11 cellular contexts compared by ENCODE assay signal in the genomic region with DNA sequence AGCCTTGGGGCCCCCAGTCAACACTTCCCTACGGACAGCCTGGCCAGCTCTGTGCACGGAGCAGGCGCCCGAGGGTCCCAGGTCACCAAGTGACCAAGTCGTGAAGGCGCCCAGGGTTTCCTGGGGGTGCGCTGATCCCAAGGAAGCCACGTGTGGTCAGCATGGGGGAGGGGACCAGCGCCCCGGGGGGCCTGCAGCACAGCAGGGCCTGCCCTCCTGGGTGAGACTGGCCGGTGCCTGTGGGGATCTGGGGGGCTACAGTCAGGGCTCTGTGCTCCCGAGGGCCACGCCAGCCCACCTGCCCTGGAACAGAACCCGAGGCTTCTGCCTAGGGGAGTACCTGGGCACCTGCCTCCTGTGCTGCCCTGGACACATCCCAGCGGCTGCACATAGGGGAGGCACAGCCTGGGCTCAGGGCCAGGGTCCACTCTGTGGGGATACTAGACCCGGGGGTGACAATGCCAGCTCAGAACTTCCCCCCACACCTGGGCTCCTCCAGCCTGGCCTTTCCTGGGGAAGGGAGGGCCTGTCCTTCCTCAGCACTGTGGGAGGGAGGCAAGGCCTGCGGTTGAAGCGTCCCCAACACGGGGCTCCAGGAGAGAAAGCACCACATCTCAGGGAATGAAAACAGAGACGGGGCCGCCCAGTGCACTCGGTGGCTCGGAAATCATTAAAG. TPM values are rescaled to one million over a fixed set of nuclear protein-coding genes. Genes with fewer than 3 reads are reported as not detected.
DNase-seq lines count a peak whose midpoint lies in the region; ATAC-seq and TF ChIP-seq lines count a peak whose summit lies in the region.
"Had no signal": no experiment of that assay in that cellular context is flagged by ENCODE, and none has a peak within 500 bp of the region (broad histone marks: within the 10 kb centered on the region; RNA-seq: fewer than 3 reads in every experiment).

No MANE protein-coding gene starts in this region.

- H3K79me1 ChIP-seq in IMR-90 (ENCODE audit: low read depth in 1 of 2, low read length in 2 of 2): peaks cover 23 to 67% of the 10 kb centered on the region in 2 experiments

- peak overlapping the region; percentile 98 for H3K27ac ChIP-seq in IMR-90 (ENCODE audit: insufficient read depth, low read length)
- peak overlapping the region; percentile 88 for H3K27ac ChIP-seq in duodenal mucosa (ENCODE audit: low read depth, low read length)
- H3K27ac ChIP-seq in lung (ENCODE audit: low read depth in 1 of 2, low read length in 1 of 2): peak overlapping the region; percentile 87 to 96
- peak overlapping the region; percentile 55 for H3K27ac ChIP-seq in substantia nigra (ENCODE audit: low read depth, low read length, poor library complexity, severe bottlenecking)

- peaks cover 4% of the 10 kb centered on the region; the same call in 1 of the 2 replicates for H4K20me1 ChIP-seq in IMR-90 (ENCODE audit: insufficient read depth, low read length)

- peak overlapping the region; percentile 99 for H4K91ac ChIP-seq in IMR-90 (ENCODE audit: insufficient read depth, low read depth, low read length)

- peak overlapping the region; percentile 99 for H2AK5ac ChIP-seq in IMR-90 (ENCODE audit: low read depth, low read length)

- DNase-seq in IMR-90: no peak
- DNase-seq in lung (ENCODE audit: low spot score): no peak
- DNase-seq in substantia nigra (lab: John Stamatoyannopoulos, UW): peak in 1 of 49 donors; percentile 66
- no peak for DNase-seq in NCI-H1694 treated with DMSO at 0.1 percent for 48 hours (lab: John Stamatoyannopoulos, UW)
- no peak for DNase-seq in HT-29 (ENCODE audit: low spot score)
- DNase-seq: activated T-cell treated with anti-CD3 and anti-CD28 coated beads, Interleukin-2, amount 50 U/mL, for 72 hours; GDM1 had no signal

- peak overlapping the region; percentile 91 for H4K5ac ChIP-seq in IMR-90 (ENCODE audit: low read depth, low read length)

- H3K4me3 ChIP-seq in IMR-90 (ENCODE audit: insufficient read depth, low read depth, low read length) (no peak overlapping the region), duodenal mucosa (ENCODE audit: low read depth in 1 of 2, low read length in 2 of 2) (no peak overlapping the region), lung (no peak overlapping the region)

- TF ChIP-seq RAD21 in IMR-90 (IDR thresholded peaks at IDR 0.05; ENCODE audit: low read length): no peak

- H3K27me3 ChIP-seq in IMR-90 (ENCODE audit: control insufficient read depth, insufficient read depth, low read length) (no peaks in the 10 kb centered on the region), duodenal mucosa (ENCODE audit: control insufficient read depth in 1 of 2, insufficient read depth in 2 of 2, low read length in 2 of 2) (no peaks in the 10 kb centered on the region), lung (ENCODE audit: control insufficient read depth, insufficient read depth) (no peaks in the 10 kb centered on the region)

- 26% methylated on average over 3 of the region's 23 CpGs; no CpG with 5 or more reads in 1 of the 2 experiments for WGBS in IMR-90 (ENCODE audit: extremely low coverage in 2 of 2, insufficient read length in 1 of 2), 2 experiments
- 66 to 77% methylated on average over 23 of the region's 23 CpGs for WGBS in lung, 2 donors

- peak overlapping the region; percentile 85 for H3K56ac ChIP-seq in IMR-90 (ENCODE audit: extremely low read depth, insufficient read depth, low read length)

- POLR2A ChIA-PET in IMR-90 (lab: Charles Lee; ENCODE audit: unreplicated experiment): interaction anchor here (0.5 to 1.4 kb wide), 2 partner anchors 71 to 126 kb away, joined by 3 to 4 read pairs; no protein-coding TSS in a partner anchor

- no TSS peak for BruUV-seq in IMR-90 (replicated peaks; lab: Mats Ljungman, UMichigan)

- peak overlapping the region; percentile 90; the same call in 2 of the 3 replicates for H2BK15ac ChIP-seq in IMR-90 (ENCODE audit: low read depth, low read length)

- peak overlapping the region; percentile 89 for H3K18ac ChIP-seq in IMR-90 (ENCODE audit: low read depth, low read length)

- peaks cover 10% of the 10 kb centered on the region for H3K9me1 ChIP-seq in IMR-90 (ENCODE audit: insufficient read depth, low read length)

- H3K23ac ChIP-seq in IMR-90 (ENCODE audit: low read depth, low read length): peak overlapping the region; percentile 61

- no peak; the same call in 1 of the 2 replicates for ATAC-seq in IMR-90 (ENCODE audit: low read depth)
- ATAC-seq in lung (ENCODE audit: insufficient read depth, low FRiP score): no peak
- ATAC-seq in HG02884 (IDR thresholded peaks at IDR 0.05; ENCODE audit: unreplicated experiment): no peak
- ATAC-seq in HG03135 (IDR thresholded peaks at IDR 0.05; ENCODE audit: unreplicated experiment): no peak
- ATAC-seq: naive thymus-derived CD4-positive, alpha-beta T cell had no signal

- peak overlapping the region; percentile 86 for H2AK9ac ChIP-seq in IMR-90 (replicated peaks; ENCODE audit: low read depth, low read length, poor library complexity)

- H2AFZ ChIP-seq in IMR-90 (replicated peaks; ENCODE audit: low read length, poor library complexity): peak overlapping the region; percentile 84

- H3K4ac ChIP-seq in IMR-90 (ENCODE audit: low read depth, low read length): peak overlapping the region; percentile 99

- CTCF ChIA-PET in IMR-90 (lab: Yijun Ruan, JAX): interaction anchor here (1.3 to 2.2 kb wide), 2 partner anchors 15 to 146 kb away, joined by 5 to 9 read pairs; no protein-coding TSS in a partner anchor

- H3K4me1 ChIP-seq in IMR-90 (ENCODE audit: control insufficient read depth, insufficient read depth, low read length) (peaks cover 34% of the 10 kb centered on the region), duodenal mucosa (ENCODE audit: control insufficient read depth in 1 of 2, insufficient read depth in 2 of 2, low read length in 2 of 2) (peaks cover 32 to 37% of the 10 kb centered on the region in 2 donors), lung (ENCODE audit: control insufficient read depth in 2 of 2, insufficient read depth in 2 of 2, low read length in 2 of 2) (peaks cover 0 to 24% of the 10 kb centered on the region in 2 donors)

- no peak for TF ChIP-seq CTCF in IMR-90 (conservative IDR thresholded peaks at IDR 0.05; ENCODE audit: low read depth, low read length)
- no peak for TF ChIP-seq CTCF in lung (IDR thresholded peaks at IDR 0.05; ENCODE audit: control extremely low read depth, extremely low read depth)

- intact Hi-C loops in IMR-90 (cut with micrococcal nuclease): loop anchor here (1.0 to 5.0 kb wide), 5 partner anchors 70 to 628 kb away; no protein-coding TSS in a partner anchor

- in situ Hi-C loops in IMR-90 (cut with MboI; ENCODE audit: low sequenced_read_pairs): loop anchor here (5.0 kb wide), 2 partner anchors 153 to 528 kb away; no protein-coding TSS in a partner anchor

- TF ChIP-seq POLR2A in IMR-90 (IDR thresholded peaks at IDR 0.05; ENCODE audit: low read depth, low read length): peak; percentile 38; the same call in 1 of the 2 replicates

- no peaks in the 10 kb centered on the region for H3K9me3 ChIP-seq in IMR-90 (ENCODE audit: control insufficient read depth, insufficient read depth, low read length)
- no peaks in the 10 kb centered on the region for H3K9me3 ChIP-seq in duodenal mucosa (ENCODE audit: control insufficient read depth in 1 of 2, low read length in 2 of 2)
- H3K9me3 ChIP-seq in lung (ENCODE audit: control insufficient read depth in 2 of 2, insufficient read depth in 1 of 2, low read length in 1 of 2): no peaks in the 10 kb centered on the region

- peak overlapping the region; percentile 8 for H3K4me2 ChIP-seq in IMR-90 (ENCODE audit: low read depth, low read length)

- peak overlapping the region; percentile 79 for H2BK20ac ChIP-seq in IMR-90 (ENCODE audit: low read depth, low read length)

- H3K36me3 ChIP-seq in IMR-90 (ENCODE audit: control insufficient read depth, insufficient read depth, low read length): peaks cover 4% of the 10 kb centered on the region
- no peaks in the 10 kb centered on the region for H3K36me3 ChIP-seq in duodenal mucosa (ENCODE audit: control insufficient read depth in 1 of 2, insufficient read depth in 2 of 2, low read length in 2 of 2)
- peaks cover 0 to 3% of the 10 kb centered on the region in 2 donors for H3K36me3 ChIP-seq in lung (ENCODE audit: control insufficient read depth in 2 of 2, insufficient read depth in 2 of 2, low read length in 2 of 2)

- H4K8ac ChIP-seq in IMR-90 (ENCODE audit: low read depth in 2 of 2, low read length in 2 of 2): peak overlapping the region; percentile 96 to 97

- dilution Hi-C loops in IMR-90 (cut with HindIII; ENCODE audit: low sequenced_read_pairs, unreplicated experiment): no loop called here

- H3K9ac ChIP-seq in IMR-90 (ENCODE audit: low read depth, low read length) (peak overlapping the region; percentile 75), duodenal mucosa (ENCODE audit: low read depth in 1 of 2, low read length in 2 of 2) (peak overlapping the region; percentile 46 to 57)

- H3K14ac ChIP-seq in IMR-90 (replicated peaks; ENCODE audit: low read depth, low read length): peak overlapping the region; percentile 84

- H2BK120ac ChIP-seq in IMR-90 (ENCODE audit: low read depth, low read length): peak overlapping the region; percentile 87

- peak overlapping the region; percentile 96 for H2BK5ac ChIP-seq in IMR-90 (ENCODE audit: low read depth, low read length, poor library complexity, severe bottlenecking)

TF ChIP-seq in IMR-90, 13 proteins besides CTCF, POLR2A, EP300 and RAD21:
- TF ChIP-seq SMC3 (IDR thresholded peaks at IDR 0.05; ENCODE audit: low read depth, low read length): 0 out of 2 replicates have a peak, but pooled peaks have one; percentile 1
- TF ChIP-seq CEBPB (IDR thresholded peaks at IDR 0.05; ENCODE audit: low read depth, low read length): no peak
- TF ChIP-seq BHLHE40 (IDR thresholded peaks at IDR 0.05; ENCODE audit: low read depth, low read length): no peak

RNA-seq across cellular contexts. Expression of gene POFUT2, which starts 6.2 kb away (rescaled TPM):
- total RNA-seq in IMR-90 (2012; rRNA removed) (18.8 and 23.9 TPM in 2 replicates), lung (10 to 100 TPM; 34.1 to 35.7 TPM)
- polyA plus RNA-seq in IMR-90 (2012; rRNA removed) (58.5 and 59.3 TPM in 2 replicates), lung (10 to 100 TPM; 17.9 to 18.1 TPM)
- polyA plus RNA-seq in IMR-90 (2012; cell fraction: cytosol; rRNA removed): 46.5 and 53.6 TPM in 2 replicates
- 236 and 251 TPM in 2 replicates for polyA plus RNA-seq in IMR-90 (2012; cell fraction: nucleus; rRNA removed; ENCODE audit: low replicate concordance)
- total RNA-seq in HT-29 (2014; rRNA removed; shearing (Covaris generic)): 19.3 and 21.7 TPM in 2 replicates
